8 cellular contexts compared by ENCODE assay signal in the genomic region with DNA sequence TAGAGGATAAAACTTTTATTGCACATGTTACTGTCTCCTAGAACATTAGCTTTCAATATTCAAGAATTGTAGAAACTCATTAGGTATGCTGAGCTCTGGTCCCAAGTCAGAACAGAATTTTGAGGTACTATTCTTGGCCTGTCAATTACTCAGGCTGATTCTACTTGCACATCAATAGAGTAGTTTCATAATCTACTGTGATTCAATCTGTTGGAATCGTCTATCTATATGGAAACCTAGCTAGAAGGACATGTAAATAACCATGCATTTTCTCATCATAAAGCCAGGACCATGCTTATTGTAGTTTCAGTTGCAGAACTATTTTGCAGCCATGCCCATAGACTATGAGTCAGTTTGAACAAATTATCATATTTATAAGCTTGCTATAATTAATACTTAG. TPM values are rescaled to one million over a fixed set of nuclear protein-coding genes. Genes with fewer than 3 reads are reported as not detected.
"Had no signal": no experiment of that assay in that cellular context is flagged by ENCODE, and none has a peak within 500 bp of the region (broad histone marks: within the 10 kb centered on the region; RNA-seq: fewer than 3 reads in every experiment).

No MANE protein-coding gene starts in this region.

- FAIRE-seq: H1, H54, HTR-8/SVneo, K562 had no signal

- ATAC-seq: K562 had no signal

- H2AFZ ChIP-seq: GM23338 had no signal

- DNase-seq: H9, HCEC 1CT, IMR-90 had no signal

- H3K4me2 ChIP-seq: GM23338 had no signal

- H3K4me3 ChIP-seq: GM23338, K562 had no signal

RNA-seq across cellular contexts. Expression of a gene that starts 41.6 kb away (rescaled TPM):
- polyA plus RNA-seq: K562 had no signal
